Comparison of ENCODE assay signal across 1 cellular context in the genomic region with DNA sequence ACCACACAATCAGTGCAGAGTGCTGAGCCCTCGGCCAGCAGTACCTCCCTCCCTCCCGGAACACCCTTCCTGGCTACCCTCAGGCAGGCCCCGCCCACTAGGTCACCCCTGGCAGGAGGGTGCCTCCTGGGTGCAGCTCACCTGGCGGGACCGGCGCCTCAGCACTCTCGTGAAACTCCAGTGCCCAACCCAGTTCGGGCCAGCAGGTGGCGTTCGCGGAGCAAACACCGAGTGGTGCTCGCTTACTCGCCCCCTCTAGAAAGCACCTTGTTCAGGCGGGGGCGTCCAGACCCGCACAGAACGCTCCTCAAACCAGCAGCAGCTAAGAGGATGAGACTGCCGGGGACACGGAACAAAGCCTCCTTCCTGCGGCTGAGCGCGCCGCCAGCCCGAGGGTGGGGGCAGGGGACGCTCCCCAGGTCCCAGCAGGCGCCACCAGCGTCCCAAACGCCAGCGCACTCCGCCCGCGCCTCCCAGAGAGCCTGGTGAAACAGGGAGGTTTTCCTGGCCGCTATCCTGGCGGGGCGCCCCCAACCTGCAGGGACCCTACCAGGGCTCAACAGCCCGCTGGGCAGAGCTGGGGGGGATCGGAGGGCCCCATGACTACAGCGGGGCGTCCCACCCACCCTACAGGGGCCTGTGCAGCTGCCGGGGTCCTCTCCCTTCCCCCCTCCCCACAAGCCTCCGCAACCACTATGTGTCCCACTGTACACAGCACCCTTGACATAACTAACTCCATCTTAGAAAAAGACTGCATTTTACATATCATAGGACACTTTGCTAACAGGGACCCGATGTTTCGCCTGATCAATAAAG.
A peak's percentile ranks its signal among the peaks of the same experiment; 100 is the strongest.
TF ChIP-seq lines count a peak whose summit lies in the region.

No MANE protein-coding gene starts in this region.

TF ChIP-seq in HepG2, 621 proteins besides CTCF, POLR2A, EP300 and RAD21 (continued from another document and continues in another):
- TF ChIP-seq, protein P1, sequence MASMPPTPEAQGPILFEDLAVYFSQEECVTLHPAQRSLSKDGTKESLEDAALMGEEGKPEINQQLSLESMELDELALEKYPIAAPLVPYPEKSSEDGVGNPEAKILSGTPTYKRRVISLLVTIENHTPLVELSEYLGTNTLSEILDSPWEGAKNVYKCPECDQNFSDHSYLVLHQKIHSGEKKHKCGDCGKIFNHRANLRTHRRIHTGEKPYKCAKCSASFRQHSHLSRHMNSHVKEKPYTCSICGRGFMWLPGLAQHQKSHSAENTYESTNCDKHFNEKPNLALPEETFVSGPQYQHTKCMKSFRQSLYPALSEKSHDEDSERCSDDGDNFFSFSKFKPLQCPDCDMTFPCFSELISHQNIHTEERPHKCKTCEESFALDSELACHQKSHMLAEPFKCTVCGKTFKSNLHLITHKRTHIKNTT (CRISPR knock-in tag; IDR thresholded peaks at IDR 0.05), result no peak
- TF ChIP-seq, protein P2, sequence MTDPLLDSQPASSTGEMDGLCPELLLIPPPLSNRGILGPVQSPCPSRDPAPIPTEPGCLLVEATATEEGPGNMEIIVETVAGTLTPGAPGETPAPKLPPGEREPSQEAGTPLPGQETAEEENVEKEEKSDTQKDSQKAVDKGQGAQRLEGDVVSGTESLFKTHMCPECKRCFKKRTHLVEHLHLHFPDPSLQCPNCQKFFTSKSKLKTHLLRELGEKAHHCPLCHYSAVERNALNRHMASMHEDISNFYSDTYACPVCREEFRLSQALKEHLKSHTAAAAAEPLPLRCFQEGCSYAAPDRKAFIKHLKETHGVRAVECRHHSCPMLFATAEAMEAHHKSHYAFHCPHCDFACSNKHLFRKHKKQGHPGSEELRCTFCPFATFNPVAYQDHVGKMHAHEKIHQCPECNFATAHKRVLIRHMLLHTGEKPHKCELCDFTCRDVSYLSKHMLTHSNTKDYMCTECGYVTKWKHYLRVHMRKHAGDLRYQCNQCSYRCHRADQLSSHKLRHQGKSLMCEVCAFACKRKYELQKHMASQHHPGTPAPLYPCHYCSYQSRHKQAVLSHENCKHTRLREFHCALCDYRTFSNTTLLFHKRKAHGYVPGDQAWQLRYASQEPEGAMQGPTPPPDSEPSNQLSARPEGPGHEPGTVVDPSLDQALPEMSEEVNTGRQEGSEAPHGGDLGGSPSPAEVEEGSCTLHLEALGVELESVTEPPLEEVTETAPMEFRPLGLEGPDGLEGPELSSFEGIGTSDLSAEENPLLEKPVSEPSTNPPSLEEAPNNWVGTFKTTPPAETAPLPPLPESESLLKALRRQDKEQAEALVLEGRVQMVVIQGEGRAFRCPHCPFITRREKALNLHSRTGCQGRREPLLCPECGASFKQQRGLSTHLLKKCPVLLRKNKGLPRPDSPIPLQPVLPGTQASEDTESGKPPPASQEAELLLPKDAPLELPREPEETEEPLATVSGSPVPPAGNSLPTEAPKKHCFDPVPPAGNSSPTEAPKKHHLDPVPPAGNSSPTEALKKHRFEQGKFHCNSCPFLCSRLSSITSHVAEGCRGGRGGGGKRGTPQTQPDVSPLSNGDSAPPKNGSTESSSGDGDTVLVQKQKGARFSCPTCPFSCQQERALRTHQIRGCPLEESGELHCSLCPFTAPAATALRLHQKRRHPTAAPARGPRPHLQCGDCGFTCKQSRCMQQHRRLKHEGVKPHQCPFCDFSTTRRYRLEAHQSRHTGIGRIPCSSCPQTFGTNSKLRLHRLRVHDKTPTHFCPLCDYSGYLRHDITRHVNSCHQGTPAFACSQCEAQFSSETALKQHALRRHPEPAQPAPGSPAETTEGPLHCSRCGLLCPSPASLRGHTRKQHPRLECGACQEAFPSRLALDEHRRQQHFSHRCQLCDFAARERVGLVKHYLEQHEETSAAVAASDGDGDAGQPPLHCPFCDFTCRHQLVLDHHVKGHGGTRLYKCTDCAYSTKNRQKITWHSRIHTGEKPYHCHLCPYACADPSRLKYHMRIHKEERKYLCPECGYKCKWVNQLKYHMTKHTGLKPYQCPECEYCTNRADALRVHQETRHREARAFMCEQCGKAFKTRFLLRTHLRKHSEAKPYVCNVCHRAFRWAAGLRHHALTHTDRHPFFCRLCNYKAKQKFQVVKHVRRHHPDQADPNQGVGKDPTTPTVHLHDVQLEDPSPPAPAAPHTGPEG (CRISPR knock-in tag; IDR thresholded peaks at IDR 0.05), result no peak
- no peak for TF ChIP-seq ZMAT3 (CRISPR knock-in tag; conservative IDR thresholded peaks at IDR 0.05)
- TF ChIP-seq TEAD3 (CRISPR knock-in tag; optimal IDR thresholded peaks at IDR 0.05; ENCODE audit: borderline replicate concordance), result peak; percentile 38
- peak; percentile 97 for TF ChIP-seq HNRNPLL (IDR thresholded peaks at IDR 0.05; ENCODE audit: low read depth, low read length, poor library complexity, severe bottlenecking)
- TF ChIP-seq SMAD3 (CRISPR knock-in tag; IDR thresholded peaks at IDR 0.05), result peak; percentile 74; the same call in 1 of the 2 replicates
- no peak for TF ChIP-seq ZNF260 (CRISPR knock-in tag; IDR thresholded peaks at IDR 0.05; ENCODE audit: borderline replicate concordance, low read depth)
- TF ChIP-seq, protein P3, sequence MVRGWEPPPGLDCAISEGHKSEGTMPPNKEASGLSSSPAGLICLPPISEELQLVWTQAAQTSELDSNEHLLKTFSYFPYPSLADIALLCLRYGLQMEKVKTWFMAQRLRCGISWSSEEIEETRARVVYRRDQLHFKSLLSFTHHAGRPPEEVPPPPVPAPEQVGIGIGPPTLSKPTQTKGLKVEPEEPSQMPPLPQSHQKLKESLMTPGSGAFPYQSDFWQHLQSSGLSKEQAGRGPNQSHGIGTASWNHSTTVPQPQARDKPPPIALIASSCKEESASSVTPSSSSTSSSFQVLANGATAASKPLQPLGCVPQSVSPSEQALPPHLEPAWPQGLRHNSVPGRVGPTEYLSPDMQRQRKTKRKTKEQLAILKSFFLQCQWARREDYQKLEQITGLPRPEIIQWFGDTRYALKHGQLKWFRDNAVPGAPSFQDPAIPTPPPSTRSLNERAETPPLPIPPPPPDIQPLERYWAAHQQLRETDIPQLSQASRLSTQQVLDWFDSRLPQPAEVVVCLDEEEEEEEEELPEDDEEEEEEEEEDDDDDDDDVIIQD (CRISPR knock-in tag; IDR thresholded peaks at IDR 0.05; ENCODE audit: low read depth), result no peak
- TF ChIP-seq ZNF501 (CRISPR knock-in tag; IDR thresholded peaks at IDR 0.05), result peak; percentile 64; the same call in 1 of the 2 replicates
- TF ChIP-seq NRL (CRISPR knock-in tag; IDR thresholded peaks at IDR 0.05; ENCODE audit: borderline replicate concordance), result no peak
- peak; percentile 71 for TF ChIP-seq ZNF331 (CRISPR knock-in tag; IDR thresholded peaks at IDR 0.05)
- TF ChIP-seq, protein P4, sequence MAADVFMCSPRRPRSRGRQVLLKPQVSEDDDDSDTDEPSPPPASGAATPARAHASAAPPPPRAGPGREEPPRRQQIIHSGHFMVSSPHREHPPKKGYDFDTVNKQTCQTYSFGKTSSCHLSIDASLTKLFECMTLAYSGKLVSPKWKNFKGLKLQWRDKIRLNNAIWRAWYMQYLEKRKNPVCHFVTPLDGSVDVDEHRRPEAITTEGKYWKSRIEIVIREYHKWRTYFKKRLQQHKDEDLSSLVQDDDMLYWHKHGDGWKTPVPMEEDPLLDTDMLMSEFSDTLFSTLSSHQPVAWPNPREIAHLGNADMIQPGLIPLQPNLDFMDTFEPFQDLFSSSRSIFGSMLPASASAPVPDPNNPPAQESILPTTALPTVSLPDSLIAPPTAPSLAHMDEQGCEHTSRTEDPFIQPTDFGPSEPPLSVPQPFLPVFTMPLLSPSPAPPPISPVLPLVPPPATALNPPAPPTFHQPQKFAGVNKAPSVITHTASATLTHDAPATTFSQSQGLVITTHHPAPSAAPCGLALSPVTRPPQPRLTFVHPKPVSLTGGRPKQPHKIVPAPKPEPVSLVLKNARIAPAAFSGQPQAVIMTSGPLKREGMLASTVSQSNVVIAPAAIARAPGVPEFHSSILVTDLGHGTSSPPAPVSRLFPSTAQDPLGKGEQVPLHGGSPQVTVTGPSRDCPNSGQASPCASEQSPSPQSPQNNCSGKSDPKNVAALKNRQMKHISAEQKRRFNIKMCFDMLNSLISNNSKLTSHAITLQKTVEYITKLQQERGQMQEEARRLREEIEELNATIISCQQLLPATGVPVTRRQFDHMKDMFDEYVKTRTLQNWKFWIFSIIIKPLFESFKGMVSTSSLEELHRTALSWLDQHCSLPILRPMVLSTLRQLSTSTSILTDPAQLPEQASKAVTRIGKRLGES (CRISPR knock-in tag; IDR thresholded peaks at IDR 0.05; ENCODE audit: borderline replicate concordance), result no peak
- no peak for TF ChIP-seq TOE1 (CRISPR knock-in tag; IDR thresholded peaks at IDR 0.05)
- no peak for TF ChIP-seq DNMT3B (CRISPR knock-in tag; conservative IDR thresholded peaks at IDR 0.05)
- peak; percentile 98 for TF ChIP-seq XRCC5 (optimal IDR thresholded peaks at IDR 0.05; ENCODE audit: low read length)
- TF ChIP-seq, protein P5, sequence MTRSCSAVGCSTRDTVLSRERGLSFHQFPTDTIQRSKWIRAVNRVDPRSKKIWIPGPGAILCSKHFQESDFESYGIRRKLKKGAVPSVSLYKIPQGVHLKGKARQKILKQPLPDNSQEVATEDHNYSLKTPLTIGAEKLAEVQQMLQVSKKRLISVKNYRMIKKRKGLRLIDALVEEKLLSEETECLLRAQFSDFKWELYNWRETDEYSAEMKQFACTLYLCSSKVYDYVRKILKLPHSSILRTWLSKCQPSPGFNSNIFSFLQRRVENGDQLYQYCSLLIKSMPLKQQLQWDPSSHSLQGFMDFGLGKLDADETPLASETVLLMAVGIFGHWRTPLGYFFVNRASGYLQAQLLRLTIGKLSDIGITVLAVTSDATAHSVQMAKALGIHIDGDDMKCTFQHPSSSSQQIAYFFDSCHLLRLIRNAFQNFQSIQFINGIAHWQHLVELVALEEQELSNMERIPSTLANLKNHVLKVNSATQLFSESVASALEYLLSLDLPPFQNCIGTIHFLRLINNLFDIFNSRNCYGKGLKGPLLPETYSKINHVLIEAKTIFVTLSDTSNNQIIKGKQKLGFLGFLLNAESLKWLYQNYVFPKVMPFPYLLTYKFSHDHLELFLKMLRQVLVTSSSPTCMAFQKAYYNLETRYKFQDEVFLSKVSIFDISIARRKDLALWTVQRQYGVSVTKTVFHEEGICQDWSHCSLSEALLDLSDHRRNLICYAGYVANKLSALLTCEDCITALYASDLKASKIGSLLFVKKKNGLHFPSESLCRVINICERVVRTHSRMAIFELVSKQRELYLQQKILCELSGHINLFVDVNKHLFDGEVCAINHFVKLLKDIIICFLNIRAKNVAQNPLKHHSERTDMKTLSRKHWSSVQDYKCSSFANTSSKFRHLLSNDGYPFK (CRISPR knock-in tag; IDR thresholded peaks at IDR 0.05; ENCODE audit: borderline replicate concordance), result no peak
- TF ChIP-seq, protein P6, sequence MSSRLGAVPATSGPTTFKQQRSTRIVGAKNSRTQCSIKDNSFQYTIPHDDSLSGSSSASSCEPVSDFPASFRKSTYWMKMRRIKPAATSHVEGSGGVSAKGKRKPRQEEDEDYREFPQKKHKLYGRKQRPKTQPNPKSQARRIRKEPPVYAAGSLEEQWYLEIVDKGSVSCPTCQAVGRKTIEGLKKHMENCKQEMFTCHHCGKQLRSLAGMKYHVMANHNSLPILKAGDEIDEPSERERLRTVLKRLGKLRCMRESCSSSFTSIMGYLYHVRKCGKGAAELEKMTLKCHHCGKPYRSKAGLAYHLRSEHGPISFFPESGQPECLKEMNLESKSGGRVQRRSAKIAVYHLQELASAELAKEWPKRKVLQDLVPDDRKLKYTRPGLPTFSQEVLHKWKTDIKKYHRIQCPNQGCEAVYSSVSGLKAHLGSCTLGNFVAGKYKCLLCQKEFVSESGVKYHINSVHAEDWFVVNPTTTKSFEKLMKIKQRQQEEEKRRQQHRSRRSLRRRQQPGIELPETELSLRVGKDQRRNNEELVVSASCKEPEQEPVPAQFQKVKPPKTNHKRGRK (CRISPR knock-in tag; IDR thresholded peaks at IDR 0.05), result no peak
- no peak for TF ChIP-seq ARID2 (CRISPR knock-in tag; IDR thresholded peaks at IDR 0.05; ENCODE audit: borderline replicate concordance)
- no peak for TF ChIP-seq PAX8 (CRISPR knock-in tag; IDR thresholded peaks at IDR 0.05; ENCODE audit: borderline replicate concordance)
- no peak for TF ChIP-seq RELA (CRISPR knock-in tag; IDR thresholded peaks at IDR 0.05)
- no peak for TF ChIP-seq TBL1XR1 (IDR thresholded peaks at IDR 0.05; ENCODE audit: borderline replicate concordance, low read length, partially characterized antibody)
- TF ChIP-seq, protein P7, sequence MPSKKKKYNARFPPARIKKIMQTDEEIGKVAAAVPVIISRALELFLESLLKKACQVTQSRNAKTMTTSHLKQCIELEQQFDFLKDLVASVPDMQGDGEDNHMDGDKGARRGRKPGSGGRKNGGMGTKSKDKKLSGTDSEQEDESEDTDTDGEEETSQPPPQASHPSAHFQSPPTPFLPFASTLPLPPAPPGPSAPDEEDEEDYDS (CRISPR knock-in tag; IDR thresholded peaks at IDR 0.05), result no peak
- TF ChIP-seq, protein P8, sequence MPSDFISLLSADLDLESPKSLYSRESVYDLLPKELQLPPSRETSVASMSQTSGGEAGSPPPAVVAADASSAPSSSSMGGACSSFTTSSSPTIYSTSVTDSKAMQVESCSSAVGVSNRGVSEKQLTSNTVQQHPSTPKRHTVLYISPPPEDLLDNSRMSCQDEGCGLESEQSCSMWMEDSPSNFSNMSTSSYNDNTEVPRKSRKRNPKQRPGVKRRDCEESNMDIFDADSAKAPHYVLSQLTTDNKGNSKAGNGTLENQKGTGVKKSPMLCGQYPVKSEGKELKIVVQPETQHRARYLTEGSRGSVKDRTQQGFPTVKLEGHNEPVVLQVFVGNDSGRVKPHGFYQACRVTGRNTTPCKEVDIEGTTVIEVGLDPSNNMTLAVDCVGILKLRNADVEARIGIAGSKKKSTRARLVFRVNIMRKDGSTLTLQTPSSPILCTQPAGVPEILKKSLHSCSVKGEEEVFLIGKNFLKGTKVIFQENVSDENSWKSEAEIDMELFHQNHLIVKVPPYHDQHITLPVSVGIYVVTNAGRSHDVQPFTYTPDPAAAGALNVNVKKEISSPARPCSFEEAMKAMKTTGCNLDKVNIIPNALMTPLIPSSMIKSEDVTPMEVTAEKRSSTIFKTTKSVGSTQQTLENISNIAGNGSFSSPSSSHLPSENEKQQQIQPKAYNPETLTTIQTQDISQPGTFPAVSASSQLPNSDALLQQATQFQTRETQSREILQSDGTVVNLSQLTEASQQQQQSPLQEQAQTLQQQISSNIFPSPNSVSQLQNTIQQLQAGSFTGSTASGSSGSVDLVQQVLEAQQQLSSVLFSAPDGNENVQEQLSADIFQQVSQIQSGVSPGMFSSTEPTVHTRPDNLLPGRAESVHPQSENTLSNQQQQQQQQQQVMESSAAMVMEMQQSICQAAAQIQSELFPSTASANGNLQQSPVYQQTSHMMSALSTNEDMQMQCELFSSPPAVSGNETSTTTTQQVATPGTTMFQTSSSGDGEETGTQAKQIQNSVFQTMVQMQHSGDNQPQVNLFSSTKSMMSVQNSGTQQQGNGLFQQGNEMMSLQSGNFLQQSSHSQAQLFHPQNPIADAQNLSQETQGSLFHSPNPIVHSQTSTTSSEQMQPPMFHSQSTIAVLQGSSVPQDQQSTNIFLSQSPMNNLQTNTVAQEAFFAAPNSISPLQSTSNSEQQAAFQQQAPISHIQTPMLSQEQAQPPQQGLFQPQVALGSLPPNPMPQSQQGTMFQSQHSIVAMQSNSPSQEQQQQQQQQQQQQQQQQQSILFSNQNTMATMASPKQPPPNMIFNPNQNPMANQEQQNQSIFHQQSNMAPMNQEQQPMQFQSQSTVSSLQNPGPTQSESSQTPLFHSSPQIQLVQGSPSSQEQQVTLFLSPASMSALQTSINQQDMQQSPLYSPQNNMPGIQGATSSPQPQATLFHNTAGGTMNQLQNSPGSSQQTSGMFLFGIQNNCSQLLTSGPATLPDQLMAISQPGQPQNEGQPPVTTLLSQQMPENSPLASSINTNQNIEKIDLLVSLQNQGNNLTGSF (CRISPR knock-in tag; IDR thresholded peaks at IDR 0.05), result no peak
- TF ChIP-seq KLF13 (CRISPR knock-in tag; IDR thresholded peaks at IDR 0.05), result no peak
- no peak for TF ChIP-seq MED8 (CRISPR knock-in tag; IDR thresholded peaks at IDR 0.05; ENCODE audit: insufficient replicate concordance)
- TF ChIP-seq ZNF570 (CRISPR knock-in tag; IDR thresholded peaks at IDR 0.05; ENCODE audit: borderline replicate concordance), result no peak
- no peak for TF ChIP-seq ZNF703 (CRISPR knock-in tag; IDR thresholded peaks at IDR 0.05; ENCODE audit: borderline replicate concordance)
- no peak for TF ChIP-seq ZSCAN12 (CRISPR knock-in tag; IDR thresholded peaks at IDR 0.05)
